Comparison of ENCODE assay signal across 8 cellular contexts in genomic region chr2:213152065-213152794, GRCh38. TPM values are rescaled to one million over a fixed set of nuclear protein-coding genes. Genes with fewer than 3 reads are reported as not detected.
DNase-seq lines count a peak whose midpoint lies in the region; ATAC-seq and TF ChIP-seq lines count a peak whose summit lies in the region.

No MANE protein-coding gene starts in this region.

- peak overlapping the region; percentile 88 to 93 for H3K4me3 Mint-ChIP-seq in CD14-positive monocyte

- no peak for TF ChIP-seq CTCF in CD14-positive monocyte (IDR thresholded peaks at IDR 0.05)

- peak overlapping the region in 3 of 7 donors; percentile 21 to 33 (median 28) for H3K27ac Mint-ChIP-seq in CD14-positive monocyte

- H3K36me3 Mint-ChIP-seq in CD14-positive monocyte, result peaks cover 0 to 2% of the 10 kb centered on the region in 2 donors

- peaks cover 35% of the 10 kb centered on the region for H3K4me1 Mint-ChIP-seq in CD14-positive monocyte

- intact Hi-C loops in CD14-positive monocyte (cut with micrococcal nuclease), result no loop called here
- intact Hi-C loops in left ventricle myocardium superior (cut with micrococcal nuclease), result loop anchor here (5.0 to 10.0 kb wide), 2 partner anchors 375 to 467 kb away; no protein-coding TSS in a partner anchor
- intact Hi-C loops in posterior cingulate gyrus (cut with DNase I), result loop anchor here (2.0 kb wide), 1 partner anchor 375 kb away; no protein-coding TSS in a partner anchor

- DNase-seq in CD14-positive monocyte (ENCODE audit: low spot score), result no peak
- peak; percentile 86 for DNase-seq in NCI-H748 (lab: John Stamatoyannopoulos, UW; ENCODE audit: unreplicated experiment)
- DNase-seq in anterior cingulate cortex (lab: John Stamatoyannopoulos, UW), result peak in 54 of 58 donors; percentile 9 to 79 (median 60)
- peak; percentile 83 for DNase-seq in left ventricle myocardium superior
- DNase-seq in posterior cingulate gyrus, result peak; percentile 51 to 93 (median 62)
- DNase-seq in SIG-M5 (lab: John Stamatoyannopoulos, UW), result no peak

- peaks cover 0 to 1% (median 0%) of the 10 kb centered on the region in 7 donors for H3K9me3 Mint-ChIP-seq in CD14-positive monocyte

- H3K27me3 Mint-ChIP-seq in CD14-positive monocyte (ENCODE audit: low read depth in 3 of 3), result peaks cover 19 to 26% (median 25%) of the 10 kb centered on the region in 3 donors

- ATAC-seq in GM18867 (IDR thresholded peaks at IDR 0.05; ENCODE audit: unreplicated experiment) (peak; percentile 24), HG03066 (IDR thresholded peaks at IDR 0.05; ENCODE audit: low read depth, unreplicated experiment) (peak; percentile 13), left ventricle myocardium superior (peak; percentile 88)

RNA-seq across cellular contexts. Expression of gene IKZF2, which starts 0.8 kb away (rescaled TPM):
- under 1 TPM; 0.10 to 0.12 TPM for polyA plus RNA-seq in CD14-positive monocyte
- total RNA-seq in left ventricle myocardium superior, result 6.1 TPM

Comparison
In these comparisons a context has a peak if more than half of its experiments do, and no peak if none do; other contexts are left out.
1. DNase-seq: peak in NCI-H748 (single experiment), anterior cingulate cortex (54 of 58), left ventricle myocardium superior (single experiment) and posterior cingulate gyrus (10 of 10); none in CD14-positive monocyte (single experiment) and SIG-M5 (single experiment).
2. ATAC-seq: peak in every context shown above with its lines; median percentile 88 in left ventricle myocardium superior; 24 in GM18867; 13 in HG03066.
3. intact Hi-C loops: an anchor here in left ventricle myocardium superior (5.0 to 10.0 kb wide) and posterior cingulate gyrus (2.0 kb wide); none called in CD14-positive monocyte.